Comparison of ENCODE assay signal across 20 cellular contexts in genomic region chr2:196096982-196097745, GRCh38. TPM values are rescaled to one million over a fixed set of nuclear protein-coding genes. Genes with fewer than 3 reads are reported as not detected.
"Had no signal": no experiment of that assay in that cellular context is flagged by ENCODE, and none has a peak within 500 bp of the region (broad histone marks: within the 10 kb centered on the region; RNA-seq: fewer than 3 reads in every experiment).

No MANE protein-coding gene starts in this region.

- H3K27ac ChIP-seq: brain microvascular endothelial cell, coronary artery, esophagus squamous epithelium, left lung had no signal

- H3K36me3 Mint-ChIP-seq: natural killer cell had no signal

- H3K9me3 Mint-ChIP-seq: central memory CD8-positive, alpha-beta T cell; natural killer cell had no signal

- ATAC-seq: left lung; natural killer cell; stimulated activated memory B cell treated with anti-CD40 and anti-IgM and Interleukin-4, amounts not matched to agents 10 μg/mL and 1 μg/mL and 100 μg/mL, for 72 hours had no signal

- FAIRE-seq: endothelial cell of umbilical vein, keratinocyte, TTC549 had no signal

- H3K9me3 ChIP-seq: esophagus squamous epithelium had no signal

- H3K27me3 ChIP-seq: brain microvascular endothelial cell, esophagus squamous epithelium, left lung had no signal

- H3K4me3 Mint-ChIP-seq: activated B cell treated with CpG ODN at 0.5 μM for 24 hours; activated naive CD8-positive, alpha-beta T cell treated with anti-CD3 and anti-CD28 coated beads, Interleukin-2, amount 10 ng/mL, durations not matched to agents 7 days and 5 days; central memory CD8-positive, alpha-beta T cell; natural killer cell; stimulated activated memory B cell treated with anti-CD40 and anti-IgM and Interleukin-4, amounts not matched to agents 10 μg/mL and 1 μg/mL and 100 μg/mL, for 72 hours had no signal

- H3K27ac Mint-ChIP-seq: activated B cell treated with CpG ODN at 0.5 μM for 24 hours; activated naive CD8-positive, alpha-beta T cell treated with anti-CD3 and anti-CD28 coated beads, Interleukin-2, amount 10 ng/mL, durations not matched to agents 7 days and 5 days; natural killer cell had no signal

- H3K4me3 ChIP-seq: coronary artery, esophagus squamous epithelium, left lung had no signal

- H3K27me3 Mint-ChIP-seq: activated B cell treated with CpG ODN at 0.5 μM for 24 hours; activated naive CD8-positive, alpha-beta T cell treated with anti-CD3 and anti-CD28 coated beads, Interleukin-2, amount 10 ng/mL, durations not matched to agents 7 days and 5 days; central memory CD8-positive, alpha-beta T cell; stimulated activated memory B cell treated with anti-CD40 and anti-IgM and Interleukin-4, amounts not matched to agents 10 μg/mL and 1 μg/mL and 100 μg/mL, for 72 hours had no signal

- H3K36me3 ChIP-seq: brain microvascular endothelial cell, esophagus squamous epithelium, left lung had no signal

- DNase-seq: activated B cell treated with CpG ODN at 0.5 μM for 24 hours; activated CD4-positive, alpha-beta T cell treated with anti-CD3 and anti-CD28 coated beads for 48 hours; activated naive CD8-positive, alpha-beta T cell treated with anti-CD3 and anti-CD28 coated beads, Interleukin-2, amount 10 ng/mL, durations not matched to agents 7 days and 5 days; brain microvascular endothelial cell; effector CD4-positive, alpha-beta T cell; esophagus squamous epithelium; head of caudate nucleus; left lung; mammary epithelial cell; natural killer cell; nucleus accumbens; posterior cingulate gyrus; retina; stimulated activated CD4-positive, alpha-beta T cell treated with anti-CD3 and anti-CD28 coated beads, Interleukin-2, amount 100 ng/mL, for 48 hours had no signal

- H3K4me1 Mint-ChIP-seq: natural killer cell had no signal

- H3K4me1 ChIP-seq: esophagus squamous epithelium, left lung had no signal

RNA-seq across cellular contexts. Expression of gene DNAH7, which starts 28.5 kb away (rescaled TPM):
- total RNA-seq: activated naive CD8-positive, alpha-beta T cell treated with anti-CD3 and anti-CD28 coated beads, Interleukin-2, amount 10 ng/mL, durations not matched to agents 7 days and 5 days had no signal
